In the genomic region with DNA sequence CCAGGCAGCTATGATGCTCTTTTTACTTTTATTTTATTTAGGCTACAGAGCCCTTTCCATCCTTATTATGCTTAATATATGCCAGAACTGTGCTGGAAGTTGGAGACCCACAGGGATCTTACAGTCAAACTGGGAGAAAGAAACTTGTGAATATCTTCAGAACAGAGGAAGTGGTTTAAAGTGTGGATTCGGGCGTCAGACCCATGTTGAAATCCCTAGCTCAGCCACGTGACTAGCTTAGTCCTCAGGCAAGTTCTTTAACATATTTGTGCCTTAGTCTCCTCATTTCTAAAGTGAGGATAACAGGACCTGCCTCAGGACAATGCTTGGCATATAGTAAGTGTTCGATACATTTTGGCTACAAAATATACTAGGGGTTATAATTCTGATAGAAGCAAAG, we compare ENCODE assay signal across 12 cellular contexts. TPM values are rescaled to one million over a fixed set of nuclear protein-coding genes. Genes with fewer than 3 reads are reported as not detected.
DNase-seq lines count a peak whose midpoint lies in the region; ATAC-seq and TF ChIP-seq lines count a peak whose summit lies in the region.
"Had no signal": no experiment of that assay in that cellular context is flagged by ENCODE, and none has a peak within 500 bp of the region (broad histone marks: within the 10 kb centered on the region; RNA-seq: fewer than 3 reads in every experiment).

No MANE protein-coding gene starts in this region.

- peak; percentile 24 to 34 for DNase-seq in AML-193 (lab: John Stamatoyannopoulos, UW)
- DNase-seq in H7, result peak; percentile 13
- peak; percentile 38 for DNase-seq in T-helper 2 cell treated with Interferon-gamma antibody and Interleukin-4, amounts not matched to agents 5 μg/mL and 100 μg/mL, for 36 hours (ENCODE audit: low spot score)
- DNase-seq in foreskin melanocyte, result peak; percentile 50
- no peak for DNase-seq in KG1 (lab: John Stamatoyannopoulos, UW)
- DNase-seq in ureter (ENCODE audit: low spot score), result no peak
- no peak for DNase-seq in GM10248 (ENCODE audit: extremely low spot score)
- DNase-seq: NCI-H510A had no signal

- H3K27me3 ChIP-seq in H7 (ENCODE audit: control insufficient read depth, insufficient read depth, low read length), result no peaks in the 10 kb centered on the region
- H3K27me3 ChIP-seq: tibial nerve had no signal

- no peak for ATAC-seq in GM18861 (IDR thresholded peaks at IDR 0.05; ENCODE audit: unreplicated experiment)
- ATAC-seq: sciatic nerve had no signal

- no peak for TF ChIP-seq CTCF in GM10248 (IDR thresholded peaks at IDR 0.05; ENCODE audit: control extremely low read depth, extremely low read depth, low read depth, missing control alignments)

- peak overlapping the region; percentile 38 for H3K27ac Mint-ChIP-seq in T-helper 2 cell treated with Interferon-gamma antibody and Interleukin-4, amounts not matched to agents 5 μg/mL and 100 μg/mL, for 36 hours

- H3K4me3 ChIP-seq in H7 (ENCODE audit: insufficient read depth, low read depth, low read length), result no peak overlapping the region
- H3K4me3 ChIP-seq: tibial nerve had no signal

- CTCF ChIA-PET in GM10248 (lab: Yijun Ruan, JAX), result interaction anchor here (1.0 to 4.9 kb wide), 5 partner anchors 13 to 76 kb away, joined by 3 to 38 read pairs (median 4); no protein-coding TSS in a partner anchor

- peaks cover 7% of the 10 kb centered on the region for H3K36me3 Mint-ChIP-seq in T-helper 2 cell treated with Interferon-gamma antibody and Interleukin-4, amounts not matched to agents 5 μg/mL and 100 μg/mL, for 36 hours (ENCODE audit: low read depth)
- H3K36me3 Mint-ChIP-seq: CD4-positive, CD25-positive, alpha-beta regulatory T cell had no signal

- H3K36me3 ChIP-seq in H7 (replicated peaks; ENCODE audit: control insufficient read depth, insufficient read depth, low read length), result no peaks in the 10 kb centered on the region
- H3K36me3 ChIP-seq: tibial nerve had no signal

- POLR2A ChIA-PET in GM10248 (lab: Yijun Ruan, JAX), result no interaction called here

- H3K4me1 Mint-ChIP-seq in T-helper 2 cell treated with Interferon-gamma antibody and Interleukin-4, amounts not matched to agents 5 μg/mL and 100 μg/mL, for 36 hours (ENCODE audit: low read depth), result peaks cover 66% of the 10 kb centered on the region

- H3K4me3 Mint-ChIP-seq in T-helper 2 cell treated with Interferon-gamma antibody and Interleukin-4, amounts not matched to agents 5 μg/mL and 100 μg/mL, for 36 hours, result peak overlapping the region; percentile 55
- H3K4me3 Mint-ChIP-seq: CD4-positive, CD25-positive, alpha-beta regulatory T cell had no signal

- no peaks in the 10 kb centered on the region for H3K9me3 Mint-ChIP-seq in T-helper 2 cell treated with Interferon-gamma antibody and Interleukin-4, amounts not matched to agents 5 μg/mL and 100 μg/mL, for 36 hours

- H3K27me3 Mint-ChIP-seq in T-helper 2 cell treated with Interferon-gamma antibody and Interleukin-4, amounts not matched to agents 5 μg/mL and 100 μg/mL, for 36 hours (ENCODE audit: low read depth), result peaks cover 9% of the 10 kb centered on the region

RNA-seq across cellular contexts. Expression of a gene that starts 59.1 kb away (rescaled TPM):
- total RNA-seq in H7 (2014; rRNA removed; shearing (Covaris generic)), result 7.1 and 7.6 TPM in 2 replicates
- total RNA-seq in ureter, result 77.6 TPM

Comparison
In these comparisons a context has a peak if more than half of its experiments do, and no peak if none do; other contexts are left out.
1. DNase-seq: peak in AML-193 (2 of 2), H7 (single experiment), T-helper 2 cell treated with Interferon-gamma antibody and Interleukin-4, amounts not matched to agents 5 μg/mL and 100 μg/mL, for 36 hours (single experiment) and foreskin melanocyte (single experiment); none in KG1 (single experiment), ureter (single experiment) and GM10248 (single experiment).